20 cellular contexts compared by ENCODE assay signal in the genomic region with DNA sequence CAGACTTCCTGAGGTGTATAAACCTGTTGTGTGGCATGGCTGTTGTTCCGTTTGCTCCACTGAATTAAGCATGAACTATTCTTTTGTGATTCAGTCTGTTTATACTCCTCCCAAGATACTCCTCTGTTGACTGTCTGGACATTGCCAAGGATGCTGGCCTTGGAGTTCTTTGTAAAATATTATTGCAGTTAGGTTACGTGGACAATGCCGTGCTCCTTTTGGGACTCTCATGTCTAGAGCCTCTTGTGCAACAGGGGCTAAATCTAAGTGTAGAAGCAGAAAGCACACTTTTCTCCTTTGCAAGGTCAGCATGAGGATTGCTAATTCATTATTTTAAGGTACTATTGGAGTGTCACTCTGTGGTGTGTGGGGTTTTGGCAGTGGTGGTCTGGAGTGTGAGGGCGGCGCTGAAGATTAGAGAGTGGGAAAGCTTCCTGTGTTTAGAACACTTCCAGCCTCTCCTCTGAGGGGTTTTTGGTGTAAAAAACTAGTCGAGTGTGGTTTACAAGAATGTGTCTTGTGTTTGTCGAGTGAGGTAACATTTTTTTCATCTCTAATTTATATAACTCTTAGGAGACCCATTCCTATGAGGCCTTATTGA.
A peak's percentile ranks its signal among the peaks of the same experiment; 100 is the strongest.
DNase-seq lines count a peak whose midpoint lies in the region; ATAC-seq, FAIRE-seq and TF ChIP-seq lines count a peak whose summit lies in the region.
"Had no signal": no experiment of that assay in that cellular context is flagged by ENCODE, and none has a peak within 500 bp of the region (broad histone marks: within the 10 kb centered on the region; RNA-seq: fewer than 3 reads in every experiment).

No MANE protein-coding gene starts in this region.

- in situ Hi-C loops in gastrocnemius medialis (cut with MboI; ENCODE audit: low sequenced_read_pairs in 4 of 4) = loop anchor here (5.0 to 10.0 kb wide), 4 partner anchors 80 to 125 kb away; partner anchors contain the start of gene SAMD4A (in 2 of the 4)

- H3K27me3 ChIP-seq in gastrocnemius medialis = no peaks in the 10 kb centered on the region
- H3K27me3 ChIP-seq: dorsolateral prefrontal cortex, MG63, ovary had no signal

- no peaks in the 10 kb centered on the region for H3K36me3 Mint-ChIP-seq in brain
- no peaks in the 10 kb centered on the region for H3K36me3 Mint-ChIP-seq in immature natural killer cell
- H3K36me3 Mint-ChIP-seq: activated CD4-positive, alpha-beta memory T cell treated with anti-CD3 and anti-CD28 coated beads for 36 hours had no signal

- intact Hi-C loops in gastrocnemius medialis (cut with DNase I; ENCODE audit: low total_unique reads) (loop anchor here (10.0 kb wide), 1 partner anchor 582 kb away; the partner anchor contains the start of gene FBXO34), posterior cingulate gyrus (cut with DNase I) (loop anchor here (5.0 kb wide), 1 partner anchor 80 kb away; no protein-coding TSS in a partner anchor)

- peak overlapping the region; percentile 71 to 99 (median 88) for H3K27ac ChIP-seq in gastrocnemius medialis

- H3K36me3 ChIP-seq in gastrocnemius medialis = no peaks in the 10 kb centered on the region
- H3K36me3 ChIP-seq: MG63, ovary had no signal

- ATAC-seq in gastrocnemius medialis (no peak), HG03135 (IDR thresholded peaks at IDR 0.05; ENCODE audit: unreplicated experiment) (no peak), HG02763 (IDR thresholded peaks at IDR 0.05; ENCODE audit: unreplicated experiment) (no peak)

- peaks cover 62 to 68% of the 10 kb centered on the region in 2 donors for H3K4me1 ChIP-seq in gastrocnemius medialis

- H3K27me3 Mint-ChIP-seq in brain = peaks cover 11% of the 10 kb centered on the region
- peaks cover 17 to 39% (median 21%) of the 10 kb centered on the region in 3 donors for H3K27me3 Mint-ChIP-seq in immature natural killer cell (ENCODE audit: low read depth in 3 of 3)
- H3K27me3 Mint-ChIP-seq: CD4-positive, CD25-positive, alpha-beta regulatory T cell had no signal

- no peak overlapping the region for H3K4me3 Mint-ChIP-seq in brain
- H3K4me3 Mint-ChIP-seq in immature natural killer cell = peak overlapping the region in 1 of 5 donors; percentile 1
- H3K4me3 Mint-ChIP-seq: activated CD4-positive, alpha-beta memory T cell treated with anti-CD3 and anti-CD28 coated beads for 36 hours; CD4-positive, CD25-positive, alpha-beta regulatory T cell had no signal

- no peak for TF ChIP-seq POLR2A in gastrocnemius medialis (IDR thresholded peaks at IDR 0.05)

- H3K9me3 Mint-ChIP-seq in brain = peaks cover 0 to 3% (median 0%) of the 10 kb centered on the region in 5 experiments
- H3K9me3 Mint-ChIP-seq in immature natural killer cell = peaks cover 0 to 2% (median 0%) of the 10 kb centered on the region in 6 donors
- H3K9me3 Mint-ChIP-seq: activated CD4-positive, alpha-beta memory T cell treated with anti-CD3 and anti-CD28 coated beads for 36 hours; CD4-positive, CD25-positive, alpha-beta regulatory T cell had no signal

- H3K27ac Mint-ChIP-seq in brain (peak overlapping the region in 4 of 5 experiments; percentile 11 to 82 (median 20)), immature natural killer cell (no peak overlapping the region)
- H3K27ac Mint-ChIP-seq: activated CD4-positive, alpha-beta memory T cell treated with anti-CD3 and anti-CD28 coated beads for 36 hours; CD4-positive, CD25-positive, alpha-beta regulatory T cell had no signal

- H3K4me1 Mint-ChIP-seq in brain (peaks cover 19% of the 10 kb centered on the region), immature natural killer cell (peaks cover 4 to 16% of the 10 kb centered on the region in 2 donors)
- H3K4me1 Mint-ChIP-seq: CD4-positive, CD25-positive, alpha-beta regulatory T cell had no signal

- DNase-seq in HTR-8/SVneo (ENCODE audit: insufficient read length, low spot score) (no peak), immature natural killer cell (peak in 2 of 3 donors; percentile 27 to 29), gastrocnemius medialis (no peak), OCI-M1 (lab: John Stamatoyannopoulos, UW) (no peak), posterior cingulate gyrus (no peak)
- DNase-seq: activated effector memory CD4-positive, alpha-beta T cell treated with Interleukin-2 at 50 U/mL for 16 hours; DMS 273 treated with DMSO at 0.1 percent for 48 hours; NCI-H1417 treated with DMSO at 0.1 percent for 48 hours; NK-92 treated with Interleukin-12 subunit alpha and Interleukin-12 subunit beta, amount 100 ng/mL, for 24 hours; T1000 had no signal

- peak; percentile 76 for FAIRE-seq in HTR-8/SVneo (lab: Jason Lieb, UNC)
- FAIRE-seq: frontal cortex, keratinocyte had no signal

- no peak for TF ChIP-seq CTCF in brain (conservative IDR thresholded peaks at IDR 0.05)
- no peak for TF ChIP-seq CTCF in gastrocnemius medialis (IDR thresholded peaks at IDR 0.05 in 4 of 5, conservative IDR thresholded peaks at IDR 0.05 in 1 of 5)

- no peaks in the 10 kb centered on the region for H3K9me3 ChIP-seq in gastrocnemius medialis
- H3K9me3 ChIP-seq: MG63, ovary had no signal

- H3K4me3 ChIP-seq in gastrocnemius medialis = no peak overlapping the region
- H3K4me3 ChIP-seq: dorsolateral prefrontal cortex, MG63, ovary had no signal

Comparison
In these comparisons a context has a peak if more than half of its experiments do, and no peak if none do; other contexts are left out.
1. DNase-seq: peak in immature natural killer cell (2 of 3); none in HTR-8/SVneo (single experiment), gastrocnemius medialis (0 of 2), OCI-M1 (single experiment) and posterior cingulate gyrus (0 of 10).
2. H3K27ac Mint-ChIP-seq: peak in brain (4 of 5); none in immature natural killer cell (0 of 6).